ENCODE assay signal across 11 cellular contexts in the genomic region with DNA sequence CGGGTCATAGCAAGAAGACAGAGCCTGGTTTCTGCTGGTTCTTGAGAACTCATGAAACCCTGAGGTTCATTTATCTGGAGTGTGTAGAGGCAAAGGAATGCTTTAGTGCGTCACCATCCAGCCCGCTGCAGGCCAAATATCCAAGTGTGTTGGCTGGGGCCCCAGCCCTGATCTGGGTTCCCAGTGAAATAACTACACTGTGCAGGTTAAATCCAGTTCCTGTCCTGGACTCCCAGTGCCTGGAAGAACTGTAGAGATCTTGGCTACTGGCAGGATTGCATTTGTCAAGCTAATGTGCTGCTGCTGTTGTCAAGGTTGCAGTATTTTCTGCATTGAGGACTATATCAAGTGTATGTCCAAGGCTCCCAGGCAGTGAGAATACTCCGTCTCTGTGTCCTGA.
DNase-seq lines count a peak whose midpoint lies in the region.
"Had no signal": no experiment of that assay in that cellular context is flagged by ENCODE, and none has a peak within 500 bp of the region (broad histone marks: within the 10 kb centered on the region; RNA-seq: fewer than 3 reads in every experiment).

No MANE protein-coding gene starts in this region.

- H3K27ac ChIP-seq in cingulate gyrus (ENCODE audit: low read depth, low read length) = peak overlapping the region; percentile 81
- H3K27ac ChIP-seq: colonic mucosa had no signal

- DNase-seq in ELF-1 (ENCODE audit: low read depth, low spot score) (peak; percentile 22), iris pigment epithelial cell (ENCODE audit: low read depth) (peak; percentile 73), putamen (ENCODE audit: low spot score) (peak; percentile 64), NCI-H2171 treated with DMSO at 0.1 percent for 48 hours (lab: John Stamatoyannopoulos, UW) (no peak), NCI-H446 (lab: John Stamatoyannopoulos, UW) (no peak), COLO829 (ENCODE audit: low spot score) (no peak)
- no peak for DNase-seq in effector CD8-positive, alpha-beta T cell (lab: John Stamatoyannopoulos, UW)
- DNase-seq: activated CD4-positive, alpha-beta T cell treated with anti-CD3 and anti-CD28 coated beads for 1 hour; colonic mucosa; NCI-H2081 had no signal

Comparison
In these comparisons a context has a peak if more than half of its experiments do, and no peak if none do; other contexts are left out.
1. DNase-seq: peak in ELF-1 (single experiment), iris pigment epithelial cell (single experiment) and putamen (single experiment); none in NCI-H2171 treated with DMSO at 0.1 percent for 48 hours (single experiment), NCI-H446 (0 of 2), COLO829 (single experiment) and effector CD8-positive, alpha-beta T cell (single experiment).